Comparison of ENCODE assay signal across 8 cellular contexts in genomic region chr2:231563378-231563961, GRCh38. TPM values are rescaled to one million over a fixed set of nuclear protein-coding genes. Genes with fewer than 3 reads are reported as not detected.
DNase-seq lines count a peak whose midpoint lies in the region; ATAC-seq and TF ChIP-seq lines count a peak whose summit lies in the region.

No MANE protein-coding gene starts in this region.

- no peaks in the 10 kb centered on the region for H3K27me3 ChIP-seq in ascending aorta
- no peaks in the 10 kb centered on the region for H3K27me3 ChIP-seq in effector memory CD4-positive, alpha-beta T cell (replicated peaks; ENCODE audit: control insufficient read depth, insufficient read depth, low read length, poor library complexity, severe bottlenecking)

- no peaks in the 10 kb centered on the region for H3K9me3 ChIP-seq in ascending aorta
- H3K9me3 ChIP-seq in effector memory CD4-positive, alpha-beta T cell (ENCODE audit: control insufficient read depth, low read length) = no peaks in the 10 kb centered on the region

- no peaks in the 10 kb centered on the region for H3K27me3 Mint-ChIP-seq in Calu3 (ENCODE audit: unreplicated experiment)

- TF ChIP-seq CTCF in Calu3 (IDR thresholded peaks at IDR 0.05; ENCODE audit: unreplicated experiment) (peak; percentile 85), ascending aorta (IDR thresholded peaks at IDR 0.05) (peak; percentile 43 to 76 (median 63))

- CTCF ChIA-PET in Calu3 (lab: Charles Lee) = interaction anchor here (0.6 to 2.0 kb wide), 8 partner anchors 22 to 152 kb away, joined by 3 to 20 read pairs (median 3); no protein-coding TSS in a partner anchor

- H3K4me3 ChIP-seq in ascending aorta = no peak overlapping the region
- no peak overlapping the region for H3K4me3 ChIP-seq in effector memory CD4-positive, alpha-beta T cell (ENCODE audit: insufficient read depth, low read depth, low read length, poor library complexity, severe bottlenecking)

- no TSS peak for BruUV-seq in Calu3 (replicated peaks; lab: Mats Ljungman, UMichigan)

- H3K4me1 ChIP-seq in ascending aorta = no peaks in the 10 kb centered on the region
- no peaks in the 10 kb centered on the region for H3K4me1 ChIP-seq in effector memory CD4-positive, alpha-beta T cell (ENCODE audit: control insufficient read depth, insufficient read depth, low read length, poor library complexity, severe bottlenecking)

- no peaks in the 10 kb centered on the region for H3K36me3 Mint-ChIP-seq in Calu3 (ENCODE audit: insufficient read depth, unreplicated experiment)

- no peak overlapping the region for H3K27ac ChIP-seq in ascending aorta
- no peak overlapping the region for H3K27ac ChIP-seq in effector memory CD4-positive, alpha-beta T cell (ENCODE audit: insufficient read depth, low read length, poor library complexity, severe bottlenecking)

- no peaks in the 10 kb centered on the region for H3K4me1 Mint-ChIP-seq in Calu3 (ENCODE audit: low read depth, unreplicated experiment)

- ATAC-seq in GM18519 (IDR thresholded peaks at IDR 0.05; ENCODE audit: low FRiP score, unreplicated experiment) = no peak

- H3K27ac Mint-ChIP-seq in Calu3 (ENCODE audit: unreplicated experiment) = no peak overlapping the region

- peak; percentile 64 for DNase-seq in Calu3
- peak; percentile 44 for DNase-seq in H4 (ENCODE audit: low spot score)
- DNase-seq in NCI-H82 treated with DMSO at 0.1 percent for 48 hours (lab: John Stamatoyannopoulos, UW; ENCODE audit: unreplicated experiment) = peak; percentile 59
- DNase-seq in ascending aorta (ENCODE audit: low spot score in 2 of 2) = no peak
- DNase-seq in hepatic stellate cell (ENCODE audit: low spot score) = peak; percentile 79
- peak; percentile 10 for DNase-seq in smooth muscle cell of the brain vasculature (ENCODE audit: low read depth, low spot score)
- no peak for DNase-seq in effector memory CD4-positive, alpha-beta T cell

- H3K9me3 Mint-ChIP-seq in Calu3 (ENCODE audit: low read depth, unreplicated experiment) = no peaks in the 10 kb centered on the region

- intact Hi-C loops in Calu3 (cut with micrococcal nuclease; ENCODE audit: unreplicated experiment) = loop anchor here (1.0 kb wide), 1 partner anchor 38 kb away; no protein-coding TSS in a partner anchor
- intact Hi-C loops in ascending aorta (cut with DNase I) = loop anchor here (1.0 kb wide), 1 partner anchor 38 kb away; no protein-coding TSS in a partner anchor

- H3K36me3 ChIP-seq in ascending aorta = no peaks in the 10 kb centered on the region
- no peaks in the 10 kb centered on the region for H3K36me3 ChIP-seq in effector memory CD4-positive, alpha-beta T cell (ENCODE audit: control insufficient read depth, insufficient read depth, low read length)

- H3K4me3 Mint-ChIP-seq in Calu3 (ENCODE audit: low read depth, unreplicated experiment) = no peak overlapping the region

RNA-seq across cellular contexts. Expression of gene TEX44, which starts 29.2 kb away (rescaled TPM):
- not detected in 2 replicates for total RNA-seq in Calu3 (2022)
- not detected in 2 replicates for total RNA-seq in H4 (2014; rRNA removed; shearing (Covaris generic))
- not detected for total RNA-seq in ascending aorta

RNA-seq across cellular contexts. Expression of gene NMUR1, which starts 33.2 kb away (rescaled TPM):
- not detected in 2 replicates for total RNA-seq in Calu3 (2022)
- total RNA-seq in H4 (2014; rRNA removed; shearing (Covaris generic)) = not detected in 2 replicates
- 1.8 TPM for total RNA-seq in ascending aorta

Comparison
In these comparisons a context has a peak if more than half of its experiments do, and no peak if none do; other contexts are left out.
1. DNase-seq: peak in Calu3 (single experiment), H4 (single experiment), NCI-H82 treated with DMSO at 0.1 percent for 48 hours (single experiment), hepatic stellate cell (single experiment) and smooth muscle cell of the brain vasculature (single experiment); none in ascending aorta (0 of 2) and effector memory CD4-positive, alpha-beta T cell (0 of 3).